In the genomic region with DNA sequence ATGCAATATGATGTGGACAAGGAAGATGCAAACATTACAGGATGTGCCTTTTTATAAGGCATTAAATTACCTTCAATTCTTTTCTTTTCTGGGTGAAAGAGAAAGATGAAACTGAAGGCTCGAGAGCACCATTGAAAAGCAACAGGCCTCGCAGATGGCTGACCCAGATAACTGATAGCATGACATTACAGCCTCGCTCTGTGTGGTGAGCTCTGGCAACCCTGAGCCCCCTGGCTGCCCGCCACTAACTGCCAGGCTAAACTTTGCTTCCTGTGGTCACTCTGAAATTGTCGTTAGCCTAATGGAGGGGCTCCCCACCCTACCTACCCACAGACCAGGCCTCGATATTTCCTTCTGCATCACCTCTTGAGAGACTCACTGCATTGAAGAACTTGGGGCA, we compare ENCODE assay signal across 16 cellular contexts.
"Had no signal": no experiment of that assay in that cellular context is flagged by ENCODE, and none has a peak within 500 bp of the region (broad histone marks: within the 10 kb centered on the region; RNA-seq: fewer than 3 reads in every experiment).

No MANE protein-coding gene starts in this region.

- H3K9me3 ChIP-seq: left lung, mucosa of descending colon, tibial nerve had no signal

- DNase-seq: activated CD4-positive, alpha-beta T cell treated with anti-CD3 and anti-CD28 coated beads, Interleukin-2, amount 50 U/mL, for 4 hours; activated CD4-positive, CD25-positive, alpha-beta regulatory T cell treated with anti-CD3 and anti-CD28 coated beads, Interleukin-2, amount 50 U/mL, for 72 hours; activated T-cell treated with anti-CD3 and anti-CD28 coated beads, Interleukin-2, amount 50 U/mL, for 24 hours; foreskin keratinocyte; head of caudate nucleus; left lung; mucosa of descending colon; natural killer cell; right cardiac atrium had no signal

- H3K27ac ChIP-seq: foreskin keratinocyte, left lung, tibial nerve had no signal

- H3K36me3 ChIP-seq: left lung, tibial nerve had no signal

- FAIRE-seq: astrocyte, colon, keratinocyte, TTC549 had no signal

- H3K4me3 ChIP-seq: left lung, mucosa of descending colon, smooth muscle cell, tibial nerve had no signal

- H3K4me1 ChIP-seq: foreskin keratinocyte, left lung, tibial nerve had no signal

- ATAC-seq: foreskin keratinocyte; left lung; mucosa of descending colon; right cardiac atrium; stimulated activated effector memory CD8-positive, alpha-beta T cell treated with anti-CD3 and anti-CD28 coated beads, Interleukin-12 subunit alpha, Interleukin-12 subunit beta, amount 100 ng/mL, for 72 hours had no signal

- H3K27me3 ChIP-seq: left lung, tibial nerve had no signal
